ENCODE assay signal across 11 cellular contexts in genomic region chr12:124385219-124385969, GRCh38.
DNase-seq lines count a peak whose midpoint lies in the region; ATAC-seq and TF ChIP-seq lines count a peak whose summit lies in the region.
"Had no signal": no experiment of that assay in that cellular context is flagged by ENCODE, and none has a peak within 500 bp of the region (broad histone marks: within the 10 kb centered on the region; RNA-seq: fewer than 3 reads in every experiment).

No MANE protein-coding gene starts in this region.

- H3K4me3 ChIP-seq in cardiac fibroblast (replicated peaks in 1 of 2; ENCODE audit: low read depth in 2 of 2, low read length in 2 of 2): peak overlapping the region in 1 of 2 donors; percentile 75

- no peak for ATAC-seq in GM21576 (IDR thresholded peaks at IDR 0.05; ENCODE audit: unreplicated experiment)
- ATAC-seq in HG03571 (IDR thresholded peaks at IDR 0.05; ENCODE audit: unreplicated experiment): no peak
- ATAC-seq: pancreas had no signal

- DNase-seq in AG08396 (ENCODE audit: low spot score) (peak; percentile 83), LHCN-M2 (ENCODE audit: low read depth) (peak; percentile 80), cardiac fibroblast (ENCODE audit: low read depth in 2 of 2) (peak; percentile 65 to 88), myocyte (ENCODE audit: low read depth) (peak; percentile 68), SKM-1 treated with dmso at 0.1 percent for 144 hours (lab: John Stamatoyannopoulos, UW; ENCODE audit: unreplicated experiment) (no peak)
- no peak for DNase-seq in activated CD4-positive, alpha-beta T cell treated with anti-CD3 and anti-CD28 coated beads, Interleukin-2, amount 50 U/mL, for 4 hours
- DNase-seq: cerebellar nuclear complex, COR-L47 had no signal

- TF ChIP-seq CTCF in cardiac fibroblast (IDR thresholded peaks at IDR 0.05; ENCODE audit: low read depth, low read length): no peak

Comparison
In these comparisons a context has a peak if more than half of its experiments do, and no peak if none do; other contexts are left out.
1. DNase-seq: peak in AG08396 (single experiment), LHCN-M2 (single experiment), cardiac fibroblast (2 of 2) and myocyte (single experiment); none in activated CD4-positive, alpha-beta T cell treated with anti-CD3 and anti-CD28 coated beads, Interleukin-2, amount 50 U/mL, for 4 hours (0 of 2) and SKM-1 treated with dmso at 0.1 percent for 144 hours (single experiment).